Comparison of ENCODE assay signal across 9 cellular contexts in the genomic region with DNA sequence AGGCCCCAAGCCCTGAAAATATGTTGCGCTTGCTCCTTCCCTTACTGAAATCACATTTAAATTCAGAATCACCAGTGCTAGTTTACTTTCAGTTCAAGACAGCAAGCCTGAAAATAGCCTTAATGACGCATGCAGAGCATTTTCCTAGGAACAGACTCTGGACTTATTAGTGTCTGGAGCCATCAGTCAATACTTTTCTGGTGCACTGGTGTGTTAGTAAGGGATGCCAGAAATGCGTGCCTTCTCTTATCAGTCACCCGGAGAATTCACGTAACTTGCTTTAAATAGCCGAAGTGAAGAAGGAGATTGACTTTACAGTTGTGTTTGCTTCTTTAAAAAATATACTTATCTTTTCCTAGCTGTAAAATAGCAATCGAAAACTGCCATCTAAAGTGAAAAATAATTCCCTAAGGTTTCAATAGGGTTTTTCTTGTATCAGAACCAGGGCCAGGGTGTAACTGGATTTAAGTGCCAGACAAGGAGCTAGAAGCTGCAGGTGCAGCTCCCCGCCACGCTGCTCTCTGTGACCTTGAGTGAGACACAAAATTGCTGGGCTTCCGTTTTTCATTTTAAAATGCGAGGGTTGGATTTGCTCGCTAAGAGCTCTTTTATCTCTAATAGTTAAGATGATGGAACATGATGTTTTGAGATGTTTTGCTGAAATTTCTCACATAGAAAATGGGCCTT.
DNase-seq lines count a peak whose midpoint lies in the region; ATAC-seq and TF ChIP-seq lines count a peak whose summit lies in the region.
"Had no signal": no experiment of that assay in that cellular context is flagged by ENCODE, and none has a peak within 500 bp of the region (broad histone marks: within the 10 kb centered on the region; RNA-seq: fewer than 3 reads in every experiment).

No MANE protein-coding gene starts in this region.

- DNase-seq in ascending aorta (ENCODE audit: low spot score in 2 of 2) (peak in 1 of 2 donors; percentile 82), fibroblast of pulmonary artery (ENCODE audit: low read depth) (peak; percentile 20), mucosa of gallbladder (ENCODE audit: low spot score) (peak; percentile 36), testis (peak; percentile 37), SJCRH30 (no peak)
- DNase-seq in stimulated activated naive CD8-positive, alpha-beta T cell treated with anti-CD3 and anti-CD28 coated beads, Interleukin-15, amount 100 ng/mL, for 72 hours, result no peak
- DNase-seq: activated CD4-positive, alpha-beta T cell treated with anti-CD3 and anti-CD28 coated beads, Interleukin-2, amount 10 ng/mL, durations not matched to agents 7 days and 5 days had no signal

- no peaks in the 10 kb centered on the region for H3K9me3 ChIP-seq in ascending aorta
- no peaks in the 10 kb centered on the region for H3K9me3 ChIP-seq in testis
- H3K9me3 ChIP-seq in SJCRH30 (replicated peaks), result no peaks in the 10 kb centered on the region

- no peak for ATAC-seq in HG03025 (IDR thresholded peaks at IDR 0.05; ENCODE audit: low FRiP score, unreplicated experiment)
- ATAC-seq in stimulated activated naive CD8-positive, alpha-beta T cell treated with anti-CD3 and anti-CD28 coated beads, Interleukin-15, amount 100 ng/mL, for 72 hours, result no peak

- no peaks in the 10 kb centered on the region for H3K4me1 Mint-ChIP-seq in stimulated activated naive CD8-positive, alpha-beta T cell treated with anti-CD3 and anti-CD28 coated beads, Interleukin-15, amount 100 ng/mL, for 72 hours

- H3K4me3 Mint-ChIP-seq in stimulated activated naive CD8-positive, alpha-beta T cell treated with anti-CD3 and anti-CD28 coated beads, Interleukin-15, amount 100 ng/mL, for 72 hours, result no peak overlapping the region
- H3K4me3 Mint-ChIP-seq: activated CD4-positive, alpha-beta T cell treated with anti-CD3 and anti-CD28 coated beads, Interleukin-2, amount 10 ng/mL, durations not matched to agents 7 days and 5 days had no signal

- TF ChIP-seq POLR2A in testis (IDR thresholded peaks at IDR 0.05), result no peak

- no peaks in the 10 kb centered on the region for H3K9me3 Mint-ChIP-seq in stimulated activated naive CD8-positive, alpha-beta T cell treated with anti-CD3 and anti-CD28 coated beads, Interleukin-15, amount 100 ng/mL, for 72 hours
- H3K9me3 Mint-ChIP-seq: activated CD4-positive, alpha-beta T cell treated with anti-CD3 and anti-CD28 coated beads, Interleukin-2, amount 10 ng/mL, durations not matched to agents 7 days and 5 days had no signal

- 33 to 45% methylated on average over 12 of the region's 12 CpGs for WGBS in testis, 2 donors

- H3K36me3 ChIP-seq in ascending aorta, result no peaks in the 10 kb centered on the region
- no peaks in the 10 kb centered on the region for H3K36me3 ChIP-seq in testis (ENCODE audit: low read depth, missing control alignments)
- no peaks in the 10 kb centered on the region for H3K36me3 ChIP-seq in SJCRH30

- H3K4me1 ChIP-seq in ascending aorta, result peaks cover 0 to 10% of the 10 kb centered on the region in 2 donors
- no peaks in the 10 kb centered on the region for H3K4me1 ChIP-seq in testis
- no peaks in the 10 kb centered on the region for H3K4me1 ChIP-seq in SJCRH30

- no peak for TF ChIP-seq CTCF in ascending aorta (IDR thresholded peaks at IDR 0.05)
- no peak for TF ChIP-seq CTCF in fibroblast of pulmonary artery (IDR thresholded peaks at IDR 0.05; ENCODE audit: low read length, missing control alignments)
- TF ChIP-seq CTCF in testis (IDR thresholded peaks at IDR 0.05), result no peak

- H3K27me3 ChIP-seq in ascending aorta, result no peaks in the 10 kb centered on the region
- no peaks in the 10 kb centered on the region for H3K27me3 ChIP-seq in testis
- H3K27me3 ChIP-seq in SJCRH30, result no peaks in the 10 kb centered on the region

- H3K27ac Mint-ChIP-seq in stimulated activated naive CD8-positive, alpha-beta T cell treated with anti-CD3 and anti-CD28 coated beads, Interleukin-15, amount 100 ng/mL, for 72 hours, result no peak overlapping the region
- H3K27ac Mint-ChIP-seq: activated CD4-positive, alpha-beta T cell treated with anti-CD3 and anti-CD28 coated beads, Interleukin-2, amount 10 ng/mL, durations not matched to agents 7 days and 5 days had no signal

- intact Hi-C loops in ascending aorta (cut with DNase I), result loop anchor here (5.0 kb wide), 3 partner anchors 61 to 179 kb away; a partner anchor contains a TSS
- intact Hi-C loops in testis (cut with DNase I; ENCODE audit: low total_unique reads), result no loop called here

- H3K27me3 Mint-ChIP-seq in stimulated activated naive CD8-positive, alpha-beta T cell treated with anti-CD3 and anti-CD28 coated beads, Interleukin-15, amount 100 ng/mL, for 72 hours, result peaks cover 10% of the 10 kb centered on the region

- peak overlapping the region; percentile 68 to 78 for H3K27ac ChIP-seq in ascending aorta
- H3K27ac ChIP-seq in testis, result peak overlapping the region; percentile 5 to 54
- H3K27ac ChIP-seq in SJCRH30, result no peak overlapping the region
- H3K27ac ChIP-seq: epithelial cell of prostate had no signal

- H3K4me3 ChIP-seq in ascending aorta, result peak overlapping the region; percentile 31 to 43
- no peak overlapping the region for H3K4me3 ChIP-seq in fibroblast of pulmonary artery (replicated peaks; ENCODE audit: low read depth, low read length)
- H3K4me3 ChIP-seq in testis, result no peak overlapping the region
- H3K4me3 ChIP-seq in SJCRH30, result no peak overlapping the region

Comparison
In these comparisons a context has a peak if more than half of its experiments do, and no peak if none do; other contexts are left out.
1. DNase-seq: peak in fibroblast of pulmonary artery (single experiment), mucosa of gallbladder (single experiment) and testis (single experiment); none in stimulated activated naive CD8-positive, alpha-beta T cell treated with anti-CD3 and anti-CD28 coated beads, Interleukin-15, amount 100 ng/mL, for 72 hours (0 of 2) and SJCRH30 (0 of 2).
2. H3K4me3 ChIP-seq: peak in ascending aorta (2 of 2); none in fibroblast of pulmonary artery (single experiment), testis (0 of 2) and SJCRH30 (single experiment).